Comparison of ENCODE assay signal across 6 cellular contexts in the genomic region with DNA sequence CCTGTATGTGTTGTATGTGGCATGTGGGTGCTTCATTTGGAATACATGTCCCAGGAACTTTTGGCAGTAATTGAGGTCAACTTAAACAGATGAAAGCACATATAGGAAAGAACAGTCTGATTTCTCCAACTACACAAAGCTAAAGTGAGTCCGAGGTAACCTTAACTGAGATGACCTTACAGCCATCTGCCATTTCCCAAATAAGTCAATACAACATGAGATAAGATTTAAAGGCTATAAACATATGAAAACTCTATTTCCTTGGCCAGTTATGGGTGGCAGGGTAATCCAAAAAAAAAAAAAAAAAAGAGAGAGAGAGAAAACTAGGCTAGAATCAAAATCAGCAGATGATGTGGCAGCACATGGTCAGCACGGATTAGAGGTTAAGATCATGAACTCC.
"Had no signal": no experiment of that assay in that cellular context is flagged by ENCODE, and none has a peak within 500 bp of the region (broad histone marks: within the 10 kb centered on the region; RNA-seq: fewer than 3 reads in every experiment).

No MANE protein-coding gene starts in this region.

- H3K4me3 ChIP-seq: K562 had no signal

- ATAC-seq: HepG2, K562 had no signal

- FAIRE-seq: HepG2, HTR-8/SVneo, K562 had no signal

- H3K27ac ChIP-seq: HL-60 had no signal

- DNase-seq: IMR-90, KBM-7 had no signal
